25 cellular contexts compared by ENCODE assay signal in genomic region chr2:195638738-195639137, GRCh38.
"Had no signal": no experiment of that assay in that cellular context is flagged by ENCODE, and none has a peak within 500 bp of the region (broad histone marks: within the 10 kb centered on the region; RNA-seq: fewer than 3 reads in every experiment).

No MANE protein-coding gene starts in this region.

- H3K36me3 ChIP-seq: left ventricle myocardium inferior, neural progenitor cell, neutrophil, right atrium auricular region, stomach, thyroid gland, transverse colon, upper lobe of left lung had no signal

- DNase-seq: islet precursor cell; left ventricle myocardium inferior; mesendoderm; naive B cell; natural killer cell; nephron progenitor cell; occipital lobe; stimulated activated CD4-positive, alpha-beta T cell treated with anti-CD3 and anti-CD28 coated beads, Interleukin-12 subunit alpha, Interleukin-12 subunit beta, amount 100 ng/mL, for 4 hours; stimulated activated CD4-positive, alpha-beta T cell treated with anti-CD3 and anti-CD28 coated beads, Interleukin-15, amount 100 ng/mL, for 24 hours; stimulated activated CD4-positive, alpha-beta T cell treated with anti-CD3 and anti-CD28 coated beads, Interleukin-2, amount 100 ng/mL, for 24 hours; stimulated activated CD4-positive, alpha-beta T cell treated with anti-CD3 and anti-CD28 coated beads, Interleukin-4, amount 100 ng/mL, for 1 hour; stimulated activated naive B cell treated with anti-CD40 and anti-IgM and Interleukin-4, amounts not matched to agents 10 μg/mL and 1 μg/mL and 100 μg/mL, for 72 hours; stimulated activated naive CD8-positive, alpha-beta T cell treated with anti-CD3 and anti-CD28 coated beads, Interleukin-15, Interleukin-2, amounts not matched to agents 100 U/mL and 50 U/mL, for 24 hours; stomach; testis; thyroid gland; transverse colon; upper lobe of left lung had no signal

- H3K9me3 ChIP-seq: left ventricle myocardium inferior, neutrophil, right atrium auricular region, stomach, testis, thyroid gland, transverse colon, upper lobe of left lung had no signal

- H3K4me2 ChIP-seq: hepatocyte, neural progenitor cell had no signal

- H3K27me3 ChIP-seq: hepatocyte, neural progenitor cell, neutrophil, right atrium auricular region, stomach, testis, thyroid gland, transverse colon, upper lobe of left lung had no signal

- ATAC-seq: natural killer cell; sciatic nerve; stimulated activated naive B cell treated with anti-CD40 and anti-IgM and Interleukin-4, amounts not matched to agents 10 μg/mL and 1 μg/mL and 100 μg/mL, for 72 hours; stimulated activated naive CD8-positive, alpha-beta T cell treated with anti-CD3 and anti-CD28 coated beads, Interleukin-15, Interleukin-2, amounts not matched to agents 100 U/mL and 50 U/mL, for 24 hours had no signal

- H3K4me3 ChIP-seq: hepatocyte, left ventricle myocardium inferior, lung, neural progenitor cell, right atrium auricular region, skin epidermis, stomach, testis, thyroid gland, transverse colon, upper lobe of left lung had no signal

- H2AFZ ChIP-seq: hepatocyte, neural progenitor cell had no signal

- H3K27ac ChIP-seq: hepatocyte, left ventricle myocardium inferior, neural progenitor cell, neutrophil, right atrium auricular region, skin epidermis, stomach, testis, thyroid gland, transverse colon, upper lobe of left lung had no signal

- H3K4me1 ChIP-seq: left ventricle myocardium inferior, neural progenitor cell, right atrium auricular region, stomach, testis had no signal

- H3K9ac ChIP-seq: neural progenitor cell had no signal
